Comparison of ENCODE assay signal across 1 cellular context in genomic region chr12:109880938-109881337, GRCh38.
TF ChIP-seq lines count a peak whose summit lies in the region.

No MANE protein-coding gene starts in this region.

TF ChIP-seq in HepG2, 621 proteins besides CTCF, POLR2A, EP300 and RAD21:
- 0 out of 2 replicates have a peak, but pooled peaks have one; percentile 6 for TF ChIP-seq TFDP2 (CRISPR knock-in tag; IDR thresholded peaks at IDR 0.05)
- TF ChIP-seq, protein P1, sequence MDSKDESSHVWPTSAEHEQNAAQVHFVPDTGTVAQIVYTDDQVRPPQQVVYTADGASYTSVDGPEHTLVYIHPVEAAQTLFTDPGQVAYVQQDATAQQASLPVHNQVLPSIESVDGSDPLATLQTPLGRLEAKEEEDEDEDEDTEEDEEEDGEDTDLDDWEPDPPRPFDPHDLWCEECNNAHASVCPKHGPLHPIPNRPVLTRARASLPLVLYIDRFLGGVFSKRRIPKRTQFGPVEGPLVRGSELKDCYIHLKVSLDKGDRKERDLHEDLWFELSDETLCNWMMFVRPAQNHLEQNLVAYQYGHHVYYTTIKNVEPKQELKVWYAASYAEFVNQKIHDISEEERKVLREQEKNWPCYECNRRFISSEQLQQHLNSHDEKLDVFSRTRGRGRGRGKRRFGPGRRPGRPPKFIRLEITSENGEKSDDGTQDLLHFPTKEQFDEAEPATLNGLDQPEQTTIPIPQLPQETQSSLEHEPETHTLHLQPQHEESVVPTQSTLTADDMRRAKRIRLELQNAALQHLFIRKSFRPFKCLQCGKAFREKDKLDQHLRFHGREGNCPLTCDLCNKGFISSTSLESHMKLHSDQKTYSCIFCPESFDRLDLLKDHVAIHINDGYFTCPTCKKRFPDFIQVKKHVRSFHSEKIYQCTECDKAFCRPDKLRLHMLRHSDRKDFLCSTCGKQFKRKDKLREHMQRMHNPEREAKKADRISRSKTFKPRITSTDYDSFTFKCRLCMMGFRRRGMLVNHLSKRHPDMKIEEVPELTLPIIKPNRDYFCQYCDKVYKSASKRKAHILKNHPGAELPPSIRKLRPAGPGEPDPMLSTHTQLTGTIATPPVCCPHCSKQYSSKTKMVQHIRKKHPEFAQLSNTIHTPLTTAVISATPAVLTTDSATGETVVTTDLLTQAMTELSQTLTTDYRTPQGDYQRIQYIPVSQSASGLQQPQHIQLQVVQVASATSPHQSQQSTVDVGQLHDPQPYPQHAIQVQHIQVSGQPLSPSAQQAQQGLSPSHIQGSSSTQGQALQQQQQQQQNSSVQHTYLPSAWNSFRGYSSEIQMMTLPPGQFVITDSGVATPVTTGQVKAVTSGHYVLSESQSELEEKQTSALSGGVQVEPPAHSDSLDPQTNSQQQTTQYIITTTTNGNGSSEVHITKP (CRISPR knock-in tag; IDR thresholded peaks at IDR 0.05; ENCODE audit: low read depth): no peak
- TF ChIP-seq FOSL2 (CRISPR knock-in tag; IDR thresholded peaks at IDR 0.05): no peak
- TF ChIP-seq KDM2A (CRISPR knock-in tag; IDR thresholded peaks at IDR 0.05; ENCODE audit: borderline replicate concordance, low read depth): 0 out of 2 replicates have a peak, but pooled peaks have one; percentile 10
- no peak for TF ChIP-seq ZBTB8A (CRISPR knock-in tag; IDR thresholded peaks at IDR 0.05; ENCODE audit: borderline replicate concordance, low read depth)
- TF ChIP-seq, protein P2, sequence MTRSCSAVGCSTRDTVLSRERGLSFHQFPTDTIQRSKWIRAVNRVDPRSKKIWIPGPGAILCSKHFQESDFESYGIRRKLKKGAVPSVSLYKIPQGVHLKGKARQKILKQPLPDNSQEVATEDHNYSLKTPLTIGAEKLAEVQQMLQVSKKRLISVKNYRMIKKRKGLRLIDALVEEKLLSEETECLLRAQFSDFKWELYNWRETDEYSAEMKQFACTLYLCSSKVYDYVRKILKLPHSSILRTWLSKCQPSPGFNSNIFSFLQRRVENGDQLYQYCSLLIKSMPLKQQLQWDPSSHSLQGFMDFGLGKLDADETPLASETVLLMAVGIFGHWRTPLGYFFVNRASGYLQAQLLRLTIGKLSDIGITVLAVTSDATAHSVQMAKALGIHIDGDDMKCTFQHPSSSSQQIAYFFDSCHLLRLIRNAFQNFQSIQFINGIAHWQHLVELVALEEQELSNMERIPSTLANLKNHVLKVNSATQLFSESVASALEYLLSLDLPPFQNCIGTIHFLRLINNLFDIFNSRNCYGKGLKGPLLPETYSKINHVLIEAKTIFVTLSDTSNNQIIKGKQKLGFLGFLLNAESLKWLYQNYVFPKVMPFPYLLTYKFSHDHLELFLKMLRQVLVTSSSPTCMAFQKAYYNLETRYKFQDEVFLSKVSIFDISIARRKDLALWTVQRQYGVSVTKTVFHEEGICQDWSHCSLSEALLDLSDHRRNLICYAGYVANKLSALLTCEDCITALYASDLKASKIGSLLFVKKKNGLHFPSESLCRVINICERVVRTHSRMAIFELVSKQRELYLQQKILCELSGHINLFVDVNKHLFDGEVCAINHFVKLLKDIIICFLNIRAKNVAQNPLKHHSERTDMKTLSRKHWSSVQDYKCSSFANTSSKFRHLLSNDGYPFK (CRISPR knock-in tag; IDR thresholded peaks at IDR 0.05; ENCODE audit: borderline replicate concordance): no peak
- no peak for TF ChIP-seq NKX3-1 (CRISPR knock-in tag; IDR thresholded peaks at IDR 0.05)
- no peak for TF ChIP-seq HOXA5 (CRISPR knock-in tag; IDR thresholded peaks at IDR 0.05)
- no peak for TF ChIP-seq PLSCR1 (CRISPR knock-in tag; IDR thresholded peaks at IDR 0.05; ENCODE audit: borderline replicate concordance)
- no peak for TF ChIP-seq SAP130 (CRISPR knock-in tag; IDR thresholded peaks at IDR 0.05; ENCODE audit: low read depth)
TF ChIP-seq in HepG2: peak in this region for 2.
